Comparison of ENCODE assay signal across 20 cellular contexts in the genomic region with DNA sequence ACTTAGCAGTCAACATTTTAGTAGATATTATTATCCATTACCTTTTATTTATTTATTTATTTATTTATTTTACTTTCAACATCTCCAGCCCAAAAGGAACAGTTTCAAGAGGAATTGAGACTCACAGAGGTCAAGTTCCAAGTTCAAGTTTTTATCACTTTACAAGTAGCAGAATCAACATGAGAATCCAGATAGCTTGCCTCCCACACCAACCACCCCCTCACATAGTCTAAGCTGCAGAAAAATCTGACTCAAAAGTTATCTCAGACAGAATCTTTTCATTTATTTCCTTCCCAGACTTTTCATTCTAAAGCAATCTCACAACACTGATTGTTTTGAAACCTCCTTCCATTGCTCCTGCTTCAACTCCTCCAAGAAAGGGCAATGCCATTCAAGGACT.
DNase-seq lines count a peak whose midpoint lies in the region; ATAC-seq, FAIRE-seq and TF ChIP-seq lines count a peak whose summit lies in the region.
"Had no signal": no experiment of that assay in that cellular context is flagged by ENCODE, and none has a peak within 500 bp of the region (broad histone marks: within the 10 kb centered on the region; RNA-seq: fewer than 3 reads in every experiment).

No MANE protein-coding gene starts in this region.

- TF ChIP-seq CTCF in GM10248 (IDR thresholded peaks at IDR 0.05; ENCODE audit: control extremely low read depth, extremely low read depth, low read depth, missing control alignments): no peak

- no peak for TF ChIP-seq POLR2A in GM12891 (IDR thresholded peaks at IDR 0.05; ENCODE audit: low read depth, low read length)
- TF ChIP-seq POLR2A in H54 (IDR thresholded peaks at IDR 0.05; ENCODE audit: low read depth, low read length): no peak

- CTCF ChIA-PET in GM10248 (lab: Yijun Ruan, JAX): interaction anchor here (1.5 kb wide), 1 partner anchor 11 kb away, joined by 4 read pairs; no protein-coding TSS in a partner anchor

- POLR2A ChIA-PET in GM10248 (lab: Yijun Ruan, JAX): no interaction called here

- peak; percentile 36 for ATAC-seq in GM21360 (IDR thresholded peaks at IDR 0.05; ENCODE audit: unreplicated experiment)
- ATAC-seq in HG02870 (IDR thresholded peaks at IDR 0.05; ENCODE audit: unreplicated experiment): peak; percentile 34
- peak; percentile 33 for ATAC-seq in HG03442 (IDR thresholded peaks at IDR 0.05; ENCODE audit: unreplicated experiment)
- ATAC-seq: HepG2 had no signal

- FAIRE-seq in GM12891 (lab: Jason Lieb, UNC) (no peak), H54 (lab: Jason Lieb, UNC) (no peak)
- FAIRE-seq: HepG2 had no signal

- no peak for DNase-seq in GM12891 (ENCODE audit: insufficient read length, low spot score)
- DNase-seq in NCI-H2171 treated with DMSO at 0.1 percent for 48 hours (lab: John Stamatoyannopoulos, UW): no peak
- DNase-seq in GM10248 (ENCODE audit: extremely low spot score): no peak
- no peak for DNase-seq in H54 (ENCODE audit: insufficient read length, low spot score)
- no peak for DNase-seq in activated effector memory CD4-positive, alpha-beta T cell treated with Interleukin-2 at 50 U/mL for 16 hours
- DNase-seq: Calu3, DND-41, Kasumi-1, NCI-H1092 treated with DMSO at 0.1 percent for 48 hours, NCI-H1436 treated with DMSO at 0.1 percent for 48 hours, NCI-H2029, NCI-H446 treated with DMSO at 0.1 percent for 48 hours, NCI-H526 treated with DMSO at 0.1 percent for 48 hours, Right ventricle myocardium superior, RPMI8226, T-helper 2 cell had no signal

TF ChIP-seq in GM12891, 5 proteins besides CTCF, POLR2A, EP300 and RAD21:
- TF ChIP-seq SPI1 (IDR thresholded peaks at IDR 0.05; ENCODE audit: low read depth, low read length): peak; percentile 44
- no peak for TF ChIP-seq TAF1 (IDR thresholded peaks at IDR 0.05; ENCODE audit: low read depth, low read length)
- no peak for TF ChIP-seq POLR2AphosphoS5 (IDR thresholded peaks at IDR 0.05; ENCODE audit: low read depth, low read length)
